11 cellular contexts compared by ENCODE assay signal in genomic region chr1:62746809-62747138, GRCh38. TPM values are rescaled to one million over a fixed set of nuclear protein-coding genes. Genes with fewer than 3 reads are reported as not detected.
DNase-seq lines count a peak whose midpoint lies in the region; ATAC-seq and TF ChIP-seq lines count a peak whose summit lies in the region.
"Had no signal": no experiment of that assay in that cellular context is flagged by ENCODE, and none has a peak within 500 bp of the region (broad histone marks: within the 10 kb centered on the region; RNA-seq: fewer than 3 reads in every experiment).

No MANE protein-coding gene starts in this region.

- DNase-seq in CD4-positive, alpha-beta T cell: no peak
- DNase-seq in colonic mucosa (no peak), psoas muscle (no peak), foreskin fibroblast (no peak), NCI-H748 (lab: John Stamatoyannopoulos, UW; ENCODE audit: unreplicated experiment) (no peak)
- DNase-seq: GDM1 had no signal

- no peak overlapping the region for H3K4me3 Mint-ChIP-seq in CD4-positive, alpha-beta T cell

- no peaks in the 10 kb centered on the region for H3K36me3 Mint-ChIP-seq in CD4-positive, alpha-beta T cell (ENCODE audit: low read depth)

- H3K9ac ChIP-seq in Loucy (ENCODE audit: low read depth, low read length, poor library complexity, severe bottlenecking) (no peak overlapping the region), colonic mucosa (ENCODE audit: low read depth in 2 of 2, low read length in 2 of 2) (no peak overlapping the region), parathyroid adenoma (no peak overlapping the region)
- H3K9ac ChIP-seq: BLaER1 had no signal

- no peak overlapping the region for H3K27ac ChIP-seq in CD4-positive, alpha-beta T cell (ENCODE audit: low read depth, low read length)
- H3K27ac ChIP-seq in colonic mucosa (no peak overlapping the region), parathyroid adenoma (no peak overlapping the region), psoas muscle (no peak overlapping the region)
- H3K27ac ChIP-seq: BLaER1, SJCRH30 had no signal

- CTCF ChIA-PET in CD4-positive, alpha-beta T cell (lab: Charles Lee): interaction anchor here (0.7 to 2.8 kb wide), 9 partner anchors 15 to 664 kb away, joined by 3 to 19 read pairs (median 3); no protein-coding TSS in a partner anchor

- no peak for ATAC-seq in CD4-positive, alpha-beta T cell (ENCODE audit: poor library complexity)
- no peak for ATAC-seq in psoas muscle

- H3K9me3 ChIP-seq in CD4-positive, alpha-beta T cell (ENCODE audit: control insufficient read depth, low read length): no peaks in the 10 kb centered on the region
- H3K9me3 ChIP-seq in Loucy (ENCODE audit: insufficient read depth, low read depth, low read length): no peaks in the 10 kb centered on the region
- no peaks in the 10 kb centered on the region for H3K9me3 ChIP-seq in colonic mucosa
- no peaks in the 10 kb centered on the region for H3K9me3 ChIP-seq in parathyroid adenoma (ENCODE audit: control insufficient read depth, low read length)
- H3K9me3 ChIP-seq in psoas muscle: no peaks in the 10 kb centered on the region
- H3K9me3 ChIP-seq: BLaER1, SJCRH30 had no signal

- H3F3A ChIP-seq in Loucy (ENCODE audit: low read depth): no peaks in the 10 kb centered on the region

- POLR2A ChIA-PET in CD4-positive, alpha-beta T cell (lab: Charles Lee): interaction anchor here (1.2 kb wide), 1 partner anchor 311 kb away, joined by 3 read pairs; no protein-coding TSS in a partner anchor

- no peaks in the 10 kb centered on the region for H4K20me1 ChIP-seq in Loucy (ENCODE audit: insufficient read depth, low read length, poor library complexity, severe bottlenecking)
- H4K20me1 ChIP-seq: BLaER1 had no signal

- peak; percentile 53 for TF ChIP-seq CTCF in CD4-positive, alpha-beta T cell (IDR thresholded peaks at IDR 0.05)
- TF ChIP-seq CTCF in Loucy (conservative IDR thresholded peaks at IDR 0.05; ENCODE audit: low read length): 0 out of 2 replicates have a peak, but pooled peaks have one; percentile 7
- peak; percentile 12 for TF ChIP-seq CTCF in colonic mucosa (IDR thresholded peaks at IDR 0.05)
- TF ChIP-seq CTCF in parathyroid adenoma (IDR thresholded peaks at IDR 0.05): peak; percentile 1
- TF ChIP-seq CTCF in psoas muscle (IDR thresholded peaks at IDR 0.05): no peak
- TF ChIP-seq CTCF in foreskin fibroblast (IDR thresholded peaks at IDR 0.05; ENCODE audit: low read depth, low read length): no peak

- intact Hi-C loops in CD4-positive, alpha-beta T cell (cut with DNase I, micrococcal nuclease): loop anchor here (1.0 to 5.0 kb wide), 6 partner anchors 238 to 664 kb away; no protein-coding TSS in a partner anchor
- intact Hi-C loops in colonic mucosa (cut with DNase I): loop anchor here (2.0 to 5.0 kb wide), 2 partner anchors 216 to 239 kb away; no protein-coding TSS in a partner anchor
- intact Hi-C loops in psoas muscle (cut with DNase I): loop anchor here (2.0 to 10.0 kb wide), 4 partner anchors 239 to 582 kb away; no protein-coding TSS in a partner anchor

- no peak overlapping the region for H2AFZ ChIP-seq in Loucy (ENCODE audit: low read length)
- no peak overlapping the region for H2AFZ ChIP-seq in parathyroid adenoma

- no peak overlapping the region for H3K27ac Mint-ChIP-seq in CD4-positive, alpha-beta T cell

- no peaks in the 10 kb centered on the region for H3K9me3 Mint-ChIP-seq in CD4-positive, alpha-beta T cell

- H3K27me3 ChIP-seq in CD4-positive, alpha-beta T cell (ENCODE audit: control insufficient read depth, insufficient read depth, low read length): no peaks in the 10 kb centered on the region
- no peaks in the 10 kb centered on the region for H3K27me3 ChIP-seq in Loucy (ENCODE audit: insufficient read depth, low read length, poor library complexity, severe bottlenecking)
- no peaks in the 10 kb centered on the region for H3K27me3 ChIP-seq in colonic mucosa
- no peaks in the 10 kb centered on the region for H3K27me3 ChIP-seq in parathyroid adenoma (ENCODE audit: control insufficient read depth, insufficient read depth, low read length)
- H3K27me3 ChIP-seq in psoas muscle (ENCODE audit: insufficient read depth in 3 of 3, low read length in 2 of 3): no peaks in the 10 kb centered on the region
- H3K27me3 ChIP-seq: BLaER1, SJCRH30 had no signal

- no peaks in the 10 kb centered on the region for H3K9me2 ChIP-seq in Loucy (replicated peaks; ENCODE audit: low read depth, low read length)

- peaks cover 3% of the 10 kb centered on the region for H3K27me3 Mint-ChIP-seq in CD4-positive, alpha-beta T cell

- H3K4me1 Mint-ChIP-seq in CD4-positive, alpha-beta T cell (ENCODE audit: low read depth): no peaks in the 10 kb centered on the region

- 51 to 56% (median 56%) methylated on average over 3 of the region's 3 CpGs for WGBS in psoas muscle, 3 donors

- no peaks in the 10 kb centered on the region for H3K36me3 ChIP-seq in Loucy (ENCODE audit: insufficient read depth, low read length)
- no peaks in the 10 kb centered on the region for H3K36me3 ChIP-seq in colonic mucosa
- no peaks in the 10 kb centered on the region for H3K36me3 ChIP-seq in parathyroid adenoma (ENCODE audit: control insufficient read depth, insufficient read depth, low read length)
- H3K36me3 ChIP-seq in psoas muscle (ENCODE audit: insufficient read depth in 1 of 2, low read depth in 1 of 2): no peaks in the 10 kb centered on the region
- H3K36me3 ChIP-seq: BLaER1, SJCRH30 had no signal

- no peaks in the 10 kb centered on the region for H3K4me1 ChIP-seq in Loucy (ENCODE audit: insufficient read depth, low read length, poor library complexity, severe bottlenecking)
- no peaks in the 10 kb centered on the region for H3K4me1 ChIP-seq in colonic mucosa
- peaks cover 4% of the 10 kb centered on the region for H3K4me1 ChIP-seq in parathyroid adenoma
- H3K4me1 ChIP-seq in psoas muscle: peaks cover 5% of the 10 kb centered on the region
- H3K4me1 ChIP-seq: BLaER1, SJCRH30 had no signal

- H3K4me2 ChIP-seq in Loucy (ENCODE audit: low read depth, low read length, poor library complexity, severe bottlenecking) (no peak overlapping the region), parathyroid adenoma (ENCODE audit: low read length) (no peak overlapping the region)

- H3K79me2 ChIP-seq in Loucy (ENCODE audit: insufficient read depth, low read length) (no peaks in the 10 kb centered on the region), parathyroid adenoma (no peaks in the 10 kb centered on the region)

- H3K4me3 ChIP-seq in Loucy (ENCODE audit: low read length, poor library complexity, severe bottlenecking) (no peak overlapping the region), colonic mucosa (no peak overlapping the region), parathyroid adenoma (ENCODE audit: low read depth, low read length) (no peak overlapping the region), psoas muscle (no peak overlapping the region), foreskin fibroblast (ENCODE audit: low read depth in 1 of 2, low read length in 2 of 2) (no peak overlapping the region)
- H3K4me3 ChIP-seq: BLaER1, GM12878, SJCRH30 had no signal

RNA-seq across cellular contexts. Expression of gene ATG4C, which starts 37.2 kb away (rescaled TPM):
- 1 to 10 TPM; 4.2 to 4.6 TPM for total RNA-seq in CD4-positive, alpha-beta T cell
- total RNA-seq in colonic mucosa: 10 to 100 TPM in 1 of 2 donors, 1 to 10 TPM in 1; 9.5 to 12.4 TPM
- 1 to 10 TPM; 4.0 to 6.4 (median 5.6) TPM for total RNA-seq in psoas muscle
- 1 to 10 TPM; 3.3 to 8.3 (median 4.3) TPM for polyA plus RNA-seq in psoas muscle

RNA-seq across cellular contexts. Expression of gene DOCK7, which starts 58.6 kb away (rescaled TPM):
- total RNA-seq in CD4-positive, alpha-beta T cell: 1 to 10 TPM; 6.0 to 7.9 TPM
- total RNA-seq in colonic mucosa (10 to 100 TPM; 44.9 to 53.7 TPM), psoas muscle (10 to 100 TPM in 1 of 4 donors, 1 to 10 TPM in 3; 7.0 to 12.9 (median 8.6) TPM)
- 1 to 10 TPM; 3.1 to 5.1 (median 4.9) TPM for polyA plus RNA-seq in psoas muscle

Comparison
In these comparisons a context has a peak if more than half of its experiments do, and no peak if none do; other contexts are left out.
1. CTCF ChIP-seq: peak in CD4-positive, alpha-beta T cell (single experiment), Loucy (single experiment), colonic mucosa (single experiment) and parathyroid adenoma (single experiment); none in psoas muscle (single experiment) and foreskin fibroblast (single experiment).